In the genomic region with DNA sequence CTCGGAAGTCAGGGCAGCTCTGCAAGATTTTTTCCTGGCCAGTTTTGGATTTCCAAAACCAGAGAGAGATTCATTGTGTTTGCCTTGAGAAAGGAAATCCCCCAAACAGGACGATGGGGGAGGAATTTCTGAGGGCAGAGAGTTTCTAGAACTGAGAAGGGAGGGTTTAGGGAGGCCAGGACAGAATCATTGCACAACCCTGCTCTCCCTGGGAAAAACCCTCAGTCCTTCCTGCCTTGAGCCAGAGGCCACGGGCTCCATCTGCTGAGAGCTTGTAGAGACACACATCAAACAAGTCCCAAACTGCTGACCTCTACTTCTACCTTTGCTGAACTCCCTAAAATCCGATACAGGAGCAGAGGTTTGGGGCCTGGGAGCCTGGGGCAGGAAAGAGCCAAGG, we compare ENCODE assay signal across 8 cellular contexts.
A peak's percentile ranks its signal among the peaks of the same experiment; 100 is the strongest.
DNase-seq lines count a peak whose midpoint lies in the region; ATAC-seq, FAIRE-seq and TF ChIP-seq lines count a peak whose summit lies in the region.

No MANE protein-coding gene starts in this region.

- H3K27ac ChIP-seq in esophagus squamous epithelium = peak overlapping the region; percentile 63 to 82 (median 69)
- H3K27ac ChIP-seq in CD8-positive, alpha-beta T cell (ENCODE audit: low read depth, low read length) = no peak overlapping the region

- ATAC-seq in CD8-positive, alpha-beta T cell = no peak

- TF ChIP-seq CTCF in esophagus squamous epithelium (IDR thresholded peaks at IDR 0.05) (peak in 5 of 6 experiments; percentile 31 to 54 (median 48)), neural crest cell (conservative IDR thresholded peaks at IDR 0.05) (no peak)
- no peak for TF ChIP-seq CTCF in CD8-positive, alpha-beta T cell (IDR thresholded peaks at IDR 0.05)

- peak overlapping the region; percentile 84 for H3K27ac Mint-ChIP-seq in neural crest cell (ENCODE audit: unreplicated experiment)
- H3K27ac Mint-ChIP-seq in CD8-positive, alpha-beta T cell = no peak overlapping the region

- POLR2A ChIA-PET in CD8-positive, alpha-beta T cell (lab: Charles Lee) = no interaction called here

- H3K4me3 ChIP-seq in esophagus squamous epithelium = no peak overlapping the region
- no peak overlapping the region for H3K4me3 ChIP-seq in CD8-positive, alpha-beta T cell (ENCODE audit: low read depth, low read length)

- H3K4me3 Mint-ChIP-seq in neural crest cell = no peak overlapping the region
- no peak overlapping the region for H3K4me3 Mint-ChIP-seq in CD8-positive, alpha-beta T cell

- H3K27me3 ChIP-seq in esophagus squamous epithelium = no peaks in the 10 kb centered on the region
- H3K27me3 ChIP-seq in CD8-positive, alpha-beta T cell (ENCODE audit: insufficient read depth, low read length) = no peaks in the 10 kb centered on the region

- 14 to 16% methylated on average over 4 of the region's 4 CpGs for WGBS in esophagus squamous epithelium, 2 donors

- FAIRE-seq in RCC 7860 (lab: Jason Lieb, UNC) = no peak

- peaks cover 0 to 23% (median 14%) of the 10 kb centered on the region in 3 donors for H3K4me1 ChIP-seq in esophagus squamous epithelium
- no peaks in the 10 kb centered on the region for H3K4me1 ChIP-seq in CD8-positive, alpha-beta T cell (ENCODE audit: insufficient read depth, low read length)

- DNase-seq in Ammon's horn (ENCODE audit: low spot score) (peak; percentile 40), H4 (ENCODE audit: low spot score) (peak; percentile 75), RCC 7860 (ENCODE audit: low spot score) (peak; percentile 65), esophagus squamous epithelium (lab: John Stamatoyannopoulos, UW) (no peak), neural crest cell (ENCODE audit: low read depth, low spot score) (no peak), NCI-H1694 (lab: John Stamatoyannopoulos, UW) (no peak)
- no peak for DNase-seq in CD8-positive, alpha-beta T cell
- DNase-seq in stimulated activated CD4-positive, alpha-beta T cell treated with anti-CD3 and anti-CD28 coated beads, Interleukin-4, amount 100 ng/mL, for 1 hour = no peak

- no peaks in the 10 kb centered on the region for H3K36me3 Mint-ChIP-seq in neural crest cell (ENCODE audit: low read depth)
- H3K36me3 Mint-ChIP-seq in CD8-positive, alpha-beta T cell = no peaks in the 10 kb centered on the region

- H3K9me3 ChIP-seq in esophagus squamous epithelium = no peaks in the 10 kb centered on the region
- H3K9me3 ChIP-seq in CD8-positive, alpha-beta T cell (ENCODE audit: low read length) = no peaks in the 10 kb centered on the region

- no peaks in the 10 kb centered on the region for H3K9me3 Mint-ChIP-seq in neural crest cell
- no peaks in the 10 kb centered on the region for H3K9me3 Mint-ChIP-seq in CD8-positive, alpha-beta T cell

- intact Hi-C loops in esophagus squamous epithelium (cut with DNase I) = no loop called here
- intact Hi-C loops in CD8-positive, alpha-beta T cell (cut with DNase I, micrococcal nuclease) = no loop called here

- TF ChIP-seq POLR2A in esophagus squamous epithelium (IDR thresholded peaks at IDR 0.05) = no peak

- H3K27me3 Mint-ChIP-seq in neural crest cell (ENCODE audit: low read depth) = no peaks in the 10 kb centered on the region
- peaks cover 20% of the 10 kb centered on the region for H3K27me3 Mint-ChIP-seq in CD8-positive, alpha-beta T cell (ENCODE audit: low read depth)

- H3K36me3 ChIP-seq in esophagus squamous epithelium = no peaks in the 10 kb centered on the region
- H3K36me3 ChIP-seq in CD8-positive, alpha-beta T cell (ENCODE audit: insufficient read depth, low read length) = no peaks in the 10 kb centered on the region

- CTCF ChIA-PET in CD8-positive, alpha-beta T cell (lab: Charles Lee) = no interaction called here

- H3K4me1 Mint-ChIP-seq in neural crest cell = peaks cover 23% of the 10 kb centered on the region
- H3K4me1 Mint-ChIP-seq in CD8-positive, alpha-beta T cell (ENCODE audit: low read depth) = no peaks in the 10 kb centered on the region

Comparison
In these comparisons a context has a peak if more than half of its experiments do, and no peak if none do; other contexts are left out.
1. DNase-seq: peak in Ammon's horn (single experiment), H4 (single experiment) and RCC 7860 (single experiment); none in esophagus squamous epithelium (single experiment), neural crest cell (single experiment), NCI-H1694 (single experiment), CD8-positive, alpha-beta T cell (0 of 7) and stimulated activated CD4-positive, alpha-beta T cell treated with anti-CD3 and anti-CD28 coated beads, Interleukin-4, amount 100 ng/mL, for 1 hour (single experiment).
2. CTCF ChIP-seq: peak in esophagus squamous epithelium (5 of 6); none in neural crest cell (single experiment) and CD8-positive, alpha-beta T cell (single experiment).